2 cellular contexts compared by ENCODE assay signal in the genomic region with DNA sequence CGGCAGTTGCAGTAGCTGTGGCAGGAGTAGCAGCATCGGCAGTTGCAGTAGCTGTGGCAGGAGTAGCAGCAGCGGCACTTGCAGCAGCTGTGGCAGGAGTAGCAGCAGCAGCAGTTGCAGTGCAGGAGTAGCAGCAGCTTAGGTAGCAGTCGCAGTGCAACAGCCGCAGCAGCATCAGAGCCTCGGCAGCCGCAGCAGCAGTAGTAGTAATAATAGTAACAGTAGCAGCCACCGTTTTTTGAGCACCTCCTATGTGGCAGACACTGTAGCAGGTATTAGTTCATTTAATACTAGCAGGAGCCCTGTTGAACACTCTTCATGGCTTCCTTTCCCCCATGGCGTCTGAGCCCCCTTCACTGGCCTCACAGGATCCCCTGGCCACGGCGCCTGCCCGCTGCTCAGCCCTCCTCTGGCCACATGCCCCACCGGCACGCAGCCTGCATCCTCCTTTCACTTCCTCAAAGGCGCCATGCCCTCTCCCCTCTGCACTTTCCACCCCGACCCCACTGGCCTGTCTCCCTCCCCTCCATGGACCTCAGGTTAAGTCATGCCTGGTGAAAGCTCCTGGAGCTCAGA.
TF ChIP-seq lines count a peak whose summit lies in the region.

No MANE protein-coding gene starts in this region.

TF ChIP-seq in SK-N-SH treated with all-trans-retinoic acid at 6 μM for 48 hours, 23 proteins besides CTCF, POLR2A, EP300 and RAD21 (continued from another document):
- no peak for TF ChIP-seq TOX (CRISPR knock-in tag; IDR thresholded peaks at IDR 0.05; ENCODE audit: borderline replicate concordance)
- no peak for TF ChIP-seq RARB (CRISPR knock-in tag; IDR thresholded peaks at IDR 0.05)
- TF ChIP-seq ISL1 (CRISPR knock-in tag; IDR thresholded peaks at IDR 0.05): no peak
- no peak for TF ChIP-seq SNAI2 (CRISPR knock-in tag; IDR thresholded peaks at IDR 0.05)
- no peak for TF ChIP-seq ZNF8 (CRISPR knock-in tag; IDR thresholded peaks at IDR 0.05)
- TF ChIP-seq TCF4 (CRISPR knock-in tag; IDR thresholded peaks at IDR 0.05; ENCODE audit: borderline replicate concordance): no peak
- TF ChIP-seq, protein P1, sequence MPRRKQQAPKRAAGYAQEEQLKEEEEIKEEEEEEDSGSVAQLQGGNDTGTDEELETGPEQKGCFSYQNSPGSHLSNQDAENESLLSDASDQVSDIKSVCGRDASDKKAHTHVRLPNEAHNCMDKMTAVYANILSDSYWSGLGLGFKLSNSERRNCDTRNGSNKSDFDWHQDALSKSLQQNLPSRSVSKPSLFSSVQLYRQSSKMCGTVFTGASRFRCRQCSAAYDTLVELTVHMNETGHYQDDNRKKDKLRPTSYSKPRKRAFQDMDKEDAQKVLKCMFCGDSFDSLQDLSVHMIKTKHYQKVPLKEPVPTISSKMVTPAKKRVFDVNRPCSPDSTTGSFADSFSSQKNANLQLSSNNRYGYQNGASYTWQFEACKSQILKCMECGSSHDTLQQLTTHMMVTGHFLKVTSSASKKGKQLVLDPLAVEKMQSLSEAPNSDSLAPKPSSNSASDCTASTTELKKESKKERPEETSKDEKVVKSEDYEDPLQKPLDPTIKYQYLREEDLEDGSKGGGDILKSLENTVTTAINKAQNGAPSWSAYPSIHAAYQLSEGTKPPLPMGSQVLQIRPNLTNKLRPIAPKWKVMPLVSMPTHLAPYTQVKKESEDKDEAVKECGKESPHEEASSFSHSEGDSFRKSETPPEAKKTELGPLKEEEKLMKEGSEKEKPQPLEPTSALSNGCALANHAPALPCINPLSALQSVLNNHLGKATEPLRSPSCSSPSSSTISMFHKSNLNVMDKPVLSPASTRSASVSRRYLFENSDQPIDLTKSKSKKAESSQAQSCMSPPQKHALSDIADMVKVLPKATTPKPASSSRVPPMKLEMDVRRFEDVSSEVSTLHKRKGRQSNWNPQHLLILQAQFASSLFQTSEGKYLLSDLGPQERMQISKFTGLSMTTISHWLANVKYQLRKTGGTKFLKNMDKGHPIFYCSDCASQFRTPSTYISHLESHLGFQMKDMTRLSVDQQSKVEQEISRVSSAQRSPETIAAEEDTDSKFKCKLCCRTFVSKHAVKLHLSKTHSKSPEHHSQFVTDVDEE (CRISPR knock-in tag; IDR thresholded peaks at IDR 0.05): no peak
- no peak for TF ChIP-seq GLIS3 (CRISPR knock-in tag; IDR thresholded peaks at IDR 0.05)
- no peak for TF ChIP-seq BACH2 (CRISPR knock-in tag; IDR thresholded peaks at IDR 0.05; ENCODE audit: borderline replicate concordance)
- TF ChIP-seq ESRRG (CRISPR knock-in tag; IDR thresholded peaks at IDR 0.05): no peak
- TF ChIP-seq, protein P2, sequence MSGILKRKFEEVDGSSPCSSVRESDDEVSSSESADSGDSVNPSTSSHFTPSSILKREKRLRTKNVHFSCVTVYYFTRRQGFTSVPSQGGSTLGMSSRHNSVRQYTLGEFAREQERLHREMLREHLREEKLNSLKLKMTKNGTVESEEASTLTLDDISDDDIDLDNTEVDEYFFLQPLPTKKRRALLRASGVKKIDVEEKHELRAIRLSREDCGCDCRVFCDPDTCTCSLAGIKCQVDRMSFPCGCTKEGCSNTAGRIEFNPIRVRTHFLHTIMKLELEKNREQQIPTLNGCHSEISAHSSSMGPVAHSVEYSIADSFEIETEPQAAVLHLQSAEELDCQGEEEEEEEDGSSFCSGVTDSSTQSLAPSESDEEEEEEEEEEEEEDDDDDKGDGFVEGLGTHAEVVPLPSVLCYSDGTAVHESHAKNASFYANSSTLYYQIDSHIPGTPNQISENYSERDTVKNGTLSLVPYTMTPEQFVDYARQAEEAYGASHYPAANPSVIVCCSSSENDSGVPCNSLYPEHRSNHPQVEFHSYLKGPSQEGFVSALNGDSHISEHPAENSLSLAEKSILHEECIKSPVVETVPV (CRISPR knock-in tag; IDR thresholded peaks at IDR 0.05): no peak
- TF ChIP-seq PPARA (CRISPR knock-in tag; IDR thresholded peaks at IDR 0.05; ENCODE audit: borderline replicate concordance): no peak

TF ChIP-seq in SK-N-SH, 30 proteins besides CTCF, POLR2A, EP300 and RAD21 (continued from another document):
- TF ChIP-seq RCOR1 (IDR thresholded peaks at IDR 0.05; ENCODE audit: low read length): no peak
- no peak for TF ChIP-seq RXRA (IDR thresholded peaks at IDR 0.05; ENCODE audit: borderline replicate concordance, low read depth)
- no peak for TF ChIP-seq TAF1 (IDR thresholded peaks at IDR 0.05; ENCODE audit: borderline replicate concordance, low read depth, low read length)
- TF ChIP-seq FOSL2 (IDR thresholded peaks at IDR 0.05; ENCODE audit: borderline replicate concordance, low read depth): no peak
- TF ChIP-seq GATA2 (CRISPR knock-in tag; IDR thresholded peaks at IDR 0.05): no peak
- TF ChIP-seq CHD2 (IDR thresholded peaks at IDR 0.05; ENCODE audit: low read length, partially characterized antibody): no peak
- TF ChIP-seq ELF1 (IDR thresholded peaks at IDR 0.05): no peak
- no peak for TF ChIP-seq FOXJ3 (CRISPR knock-in tag; IDR thresholded peaks at IDR 0.05)
- no peak for TF ChIP-seq SIN3A (IDR thresholded peaks at IDR 0.05; ENCODE audit: borderline replicate concordance, low read depth, low read length)
TF ChIP-seq in SK-N-SH: peak in this region for 0.
